Comparison of ENCODE assay signal across 1 cellular context in the genomic region with DNA sequence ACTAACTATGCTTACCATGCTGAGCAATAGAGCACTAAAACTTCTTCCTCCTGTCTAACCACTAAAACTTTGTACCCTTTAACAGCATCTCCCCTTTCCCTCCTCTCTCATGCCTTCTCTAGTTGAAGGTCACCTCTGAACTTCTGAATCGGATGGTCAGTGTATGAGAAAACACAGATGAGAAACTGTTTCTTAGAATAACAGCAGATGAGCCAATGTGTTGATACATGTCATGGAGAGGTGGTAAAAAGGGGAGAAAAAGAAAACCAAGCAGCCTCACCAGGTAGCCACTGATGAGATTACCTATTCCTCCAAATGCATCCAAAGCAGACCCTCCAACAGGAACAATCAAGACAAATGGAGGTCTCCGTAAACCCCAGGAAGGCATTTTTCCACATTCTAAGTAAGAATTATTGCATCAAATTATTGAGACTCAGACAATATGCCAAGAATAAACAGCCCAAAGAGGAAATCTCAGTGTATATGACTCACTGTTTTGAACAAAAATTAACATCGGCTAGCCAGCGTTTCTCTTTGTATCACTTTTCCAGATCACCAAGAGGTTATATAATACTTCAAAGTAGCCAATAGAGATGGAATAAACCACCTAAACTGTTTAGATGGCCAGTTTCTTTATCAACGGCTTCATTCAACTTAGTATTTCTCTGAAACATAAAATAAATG.
TF ChIP-seq lines count a peak whose summit lies in the region.

No MANE protein-coding gene starts in this region.

TF ChIP-seq in SK-N-SH, 30 proteins besides CTCF, POLR2A, EP300 and RAD21 (continued from another document):
- no peak for TF ChIP-seq RXRA (IDR thresholded peaks at IDR 0.05; ENCODE audit: borderline replicate concordance, low read depth)
- no peak for TF ChIP-seq MXI1 (IDR thresholded peaks at IDR 0.05; ENCODE audit: low read depth, low read length)
- TF ChIP-seq MEF2A (IDR thresholded peaks at IDR 0.05; ENCODE audit: borderline replicate concordance, low read depth): peak; percentile 40; the same call in 1 of the 2 replicates
- TF ChIP-seq RFX5 (IDR thresholded peaks at IDR 0.05; ENCODE audit: low read length): no peak
- TF ChIP-seq, protein P1, sequence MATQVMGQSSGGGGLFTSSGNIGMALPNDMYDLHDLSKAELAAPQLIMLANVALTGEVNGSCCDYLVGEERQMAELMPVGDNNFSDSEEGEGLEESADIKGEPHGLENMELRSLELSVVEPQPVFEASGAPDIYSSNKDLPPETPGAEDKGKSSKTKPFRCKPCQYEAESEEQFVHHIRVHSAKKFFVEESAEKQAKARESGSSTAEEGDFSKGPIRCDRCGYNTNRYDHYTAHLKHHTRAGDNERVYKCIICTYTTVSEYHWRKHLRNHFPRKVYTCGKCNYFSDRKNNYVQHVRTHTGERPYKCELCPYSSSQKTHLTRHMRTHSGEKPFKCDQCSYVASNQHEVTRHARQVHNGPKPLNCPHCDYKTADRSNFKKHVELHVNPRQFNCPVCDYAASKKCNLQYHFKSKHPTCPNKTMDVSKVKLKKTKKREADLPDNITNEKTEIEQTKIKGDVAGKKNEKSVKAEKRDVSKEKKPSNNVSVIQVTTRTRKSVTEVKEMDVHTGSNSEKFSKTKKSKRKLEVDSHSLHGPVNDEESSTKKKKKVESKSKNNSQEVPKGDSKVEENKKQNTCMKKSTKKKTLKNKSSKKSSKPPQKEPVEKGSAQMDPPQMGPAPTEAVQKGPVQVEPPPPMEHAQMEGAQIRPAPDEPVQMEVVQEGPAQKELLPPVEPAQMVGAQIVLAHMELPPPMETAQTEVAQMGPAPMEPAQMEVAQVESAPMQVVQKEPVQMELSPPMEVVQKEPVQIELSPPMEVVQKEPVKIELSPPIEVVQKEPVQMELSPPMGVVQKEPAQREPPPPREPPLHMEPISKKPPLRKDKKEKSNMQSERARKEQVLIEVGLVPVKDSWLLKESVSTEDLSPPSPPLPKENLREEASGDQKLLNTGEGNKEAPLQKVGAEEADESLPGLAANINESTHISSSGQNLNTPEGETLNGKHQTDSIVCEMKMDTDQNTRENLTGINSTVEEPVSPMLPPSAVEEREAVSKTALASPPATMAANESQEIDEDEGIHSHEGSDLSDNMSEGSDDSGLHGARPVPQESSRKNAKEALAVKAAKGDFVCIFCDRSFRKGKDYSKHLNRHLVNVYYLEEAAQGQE (IDR thresholded peaks at IDR 0.05; ENCODE audit: low read depth, low read length): no peak
- TF ChIP-seq, protein P2, sequence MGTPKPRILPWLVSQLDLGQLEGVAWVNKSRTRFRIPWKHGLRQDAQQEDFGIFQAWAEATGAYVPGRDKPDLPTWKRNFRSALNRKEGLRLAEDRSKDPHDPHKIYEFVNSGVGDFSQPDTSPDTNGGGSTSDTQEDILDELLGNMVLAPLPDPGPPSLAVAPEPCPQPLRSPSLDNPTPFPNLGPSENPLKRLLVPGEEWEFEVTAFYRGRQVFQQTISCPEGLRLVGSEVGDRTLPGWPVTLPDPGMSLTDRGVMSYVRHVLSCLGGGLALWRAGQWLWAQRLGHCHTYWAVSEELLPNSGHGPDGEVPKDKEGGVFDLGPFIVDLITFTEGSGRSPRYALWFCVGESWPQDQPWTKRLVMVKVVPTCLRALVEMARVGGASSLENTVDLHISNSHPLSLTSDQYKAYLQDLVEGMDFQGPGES (IDR thresholded peaks at IDR 0.05; ENCODE audit: low read depth, low read length): no peak
- 0 out of 2 replicates have a peak, but pooled peaks have one; percentile 22 for TF ChIP-seq TEAD4 (IDR thresholded peaks at IDR 0.05; ENCODE audit: borderline replicate concordance, insufficient read depth)
- no peak for TF ChIP-seq SMC3 (IDR thresholded peaks at IDR 0.05; ENCODE audit: low read depth, low read length)
- TF ChIP-seq ELF1 (IDR thresholded peaks at IDR 0.05): no peak
- TF ChIP-seq, protein P3, sequence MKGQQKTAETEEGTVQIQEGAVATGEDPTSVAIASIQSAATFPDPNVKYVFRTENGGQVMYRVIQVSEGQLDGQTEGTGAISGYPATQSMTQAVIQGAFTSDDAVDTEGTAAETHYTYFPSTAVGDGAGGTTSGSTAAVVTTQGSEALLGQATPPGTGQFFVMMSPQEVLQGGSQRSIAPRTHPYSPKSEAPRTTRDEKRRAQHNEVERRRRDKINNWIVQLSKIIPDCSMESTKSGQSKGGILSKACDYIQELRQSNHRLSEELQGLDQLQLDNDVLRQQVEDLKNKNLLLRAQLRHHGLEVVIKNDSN (IDR thresholded peaks at IDR 0.05; ENCODE audit: borderline replicate concordance, low read depth): no peak
- TF ChIP-seq, protein P4, sequence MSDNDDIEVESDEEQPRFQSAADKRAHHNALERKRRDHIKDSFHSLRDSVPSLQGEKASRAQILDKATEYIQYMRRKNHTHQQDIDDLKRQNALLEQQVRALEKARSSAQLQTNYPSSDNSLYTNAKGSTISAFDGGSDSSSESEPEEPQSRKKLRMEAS (IDR thresholded peaks at IDR 0.05; ENCODE audit: low read depth): no peak
- peak; percentile 77 for TF ChIP-seq FOSL2 (IDR thresholded peaks at IDR 0.05; ENCODE audit: borderline replicate concordance, low read depth)
- TF ChIP-seq TCF12 (IDR thresholded peaks at IDR 0.05): peak; percentile 71
TF ChIP-seq in SK-N-SH: peak in this region for 7.
